Comparison of ENCODE assay signal across 9 cellular contexts in the genomic region with DNA sequence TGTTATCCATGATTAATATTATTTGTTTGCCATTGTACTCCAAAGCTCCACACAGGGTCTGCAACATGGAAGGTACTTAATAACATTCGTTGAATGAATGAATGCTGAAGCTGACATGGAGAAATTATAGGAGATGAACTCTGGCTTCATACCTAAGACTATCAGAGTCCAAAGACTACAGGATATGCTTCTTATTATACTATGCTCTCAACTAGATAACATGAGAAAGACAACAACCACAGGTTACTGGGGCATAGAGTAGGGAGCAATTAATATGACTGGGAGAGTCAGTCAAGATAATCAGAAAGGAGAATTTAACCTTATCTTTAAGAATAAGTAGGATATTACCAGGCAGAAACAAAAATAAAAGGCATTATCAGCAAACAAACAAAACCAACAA.
"Had no signal": no experiment of that assay in that cellular context is flagged by ENCODE, and none has a peak within 500 bp of the region (broad histone marks: within the 10 kb centered on the region; RNA-seq: fewer than 3 reads in every experiment).

No MANE protein-coding gene starts in this region.

- FAIRE-seq: HepG2, HTR-8/SVneo, K562 had no signal

- H3K4me3 ChIP-seq: K562 had no signal

- DNase-seq: IMR-90, KBM-7, KG1 had no signal

- H3K4me2 ChIP-seq: KMS-11 had no signal

- ATAC-seq: HepG2, K562 had no signal

- H3K27ac ChIP-seq: HL-60, KMS-11 had no signal

- H3K9ac ChIP-seq: KMS-11 had no signal

- H3K27ac Mint-ChIP-seq: IgD-negative memory B cell had no signal
